In genomic region chr6:97726378-97726777, GRCh38 we compare ENCODE assay signal across 12 cellular contexts.
DNase-seq lines count a peak whose midpoint lies in the region; TF ChIP-seq lines count a peak whose summit lies in the region.
"Had no signal": no experiment of that assay in that cellular context is flagged by ENCODE, and none has a peak within 500 bp of the region (broad histone marks: within the 10 kb centered on the region; RNA-seq: fewer than 3 reads in every experiment).

No MANE protein-coding gene starts in this region.

- H3K36me3 Mint-ChIP-seq in nephron (ENCODE audit: low read depth): no peaks in the 10 kb centered on the region

- TF ChIP-seq CTCF in astrocyte of the cerebellum (IDR thresholded peaks at IDR 0.05; ENCODE audit: low read depth, low read length, missing control alignments) (peak; percentile 40), nephron (IDR thresholded peaks at IDR 0.05; ENCODE audit: unreplicated experiment in 3 of 3) (peak in 2 of 3 experiments; percentile 33 to 44)

- no peaks in the 10 kb centered on the region for H3K27me3 Mint-ChIP-seq in nephron (ENCODE audit: low read depth)

- in situ Hi-C loops in astrocyte of the cerebellum (cut with HindIII; ENCODE audit: low sequenced_read_pairs): no loop called here

- H3K4me1 Mint-ChIP-seq in nephron: no peaks in the 10 kb centered on the region

- no peak overlapping the region for H3K4me3 ChIP-seq in astrocyte of the cerebellum (ENCODE audit: low read depth, low read length)
- H3K4me3 ChIP-seq: tibial artery had no signal

- H3K4me3 Mint-ChIP-seq in nephron: no peak overlapping the region

- intact Hi-C loops in posterior cingulate gyrus (cut with DNase I): no loop called here

- no peak overlapping the region for H3K27ac Mint-ChIP-seq in nephron

- H3K9me3 Mint-ChIP-seq in nephron: no peaks in the 10 kb centered on the region

- DNase-seq in DMS 273 (lab: John Stamatoyannopoulos, UW; ENCODE audit: unreplicated experiment) (peak; percentile 1), DMS 273 treated with DMSO at 0.1 percent for 48 hours (lab: John Stamatoyannopoulos, UW) (no peak), NCI-H2227 treated with DMSO at 0.1 percent for 48 hours (lab: John Stamatoyannopoulos, UW) (peak; percentile 3), astrocyte of the cerebellum (ENCODE audit: low read depth) (no peak), posterior cingulate gyrus (no peak)
- DNase-seq in activated CD4-positive, alpha-beta T cell treated with anti-CD3 and anti-CD28 coated beads, Interleukin-2, amount 50 U/mL, for 48 hours: no peak
- DNase-seq in activated naive CD4-positive, alpha-beta T cell treated with anti-CD3 and anti-CD28 coated beads, Interleukin-2, amount 50 U/mL, for 16 hours: no peak
- DNase-seq: activated CD4-positive, alpha-beta T cell treated with anti-CD3 and anti-CD28 coated beads for 48 hours; activated T-cell treated with anti-CD3 and anti-CD28 coated beads, Interleukin-2, amount 50 U/mL, for 48 hours; effector CD8-positive, alpha-beta T cell; tibial artery had no signal

Comparison
In these comparisons a context has a peak if more than half of its experiments do, and no peak if none do; other contexts are left out.
1. DNase-seq: peak in DMS 273 (single experiment) and NCI-H2227 treated with DMSO at 0.1 percent for 48 hours (single experiment); none in DMS 273 treated with DMSO at 0.1 percent for 48 hours (single experiment), astrocyte of the cerebellum (single experiment), activated CD4-positive, alpha-beta T cell treated with anti-CD3 and anti-CD28 coated beads, Interleukin-2, amount 50 U/mL, for 48 hours (0 of 2), posterior cingulate gyrus (0 of 10) and activated naive CD4-positive, alpha-beta T cell treated with anti-CD3 and anti-CD28 coated beads, Interleukin-2, amount 50 U/mL, for 16 hours (single experiment).